In the genomic region with DNA sequence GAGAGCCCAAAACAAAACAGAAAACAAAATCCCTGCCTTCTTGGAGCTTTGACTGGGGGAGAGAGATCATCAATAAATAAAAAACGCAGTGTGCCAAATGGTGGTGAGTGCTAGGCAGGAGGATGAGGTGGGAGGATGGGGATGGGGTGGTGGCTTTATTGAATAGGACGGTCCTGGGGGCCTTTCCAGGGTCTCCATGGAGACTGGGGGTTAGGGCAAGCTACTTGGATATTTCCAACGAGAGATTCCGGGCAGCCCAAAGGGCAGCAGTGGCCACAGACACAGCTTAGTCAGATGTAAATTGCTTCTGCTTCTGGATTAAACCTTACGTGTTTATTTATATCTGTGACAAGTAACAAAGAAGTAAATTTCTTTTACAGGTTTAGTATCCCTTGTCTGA, we compare ENCODE assay signal across 26 cellular contexts.
"Had no signal": no experiment of that assay in that cellular context is flagged by ENCODE, and none has a peak within 500 bp of the region (broad histone marks: within the 10 kb centered on the region; RNA-seq: fewer than 3 reads in every experiment).

No MANE protein-coding gene starts in this region.

- H3K27me3 Mint-ChIP-seq: activated CD4-positive, alpha-beta T cell treated with anti-CD3 and anti-CD28 coated beads, Interleukin-2, amount 10 ng/mL, durations not matched to agents 24 days and 14 days; activated naive CD8-positive, alpha-beta T cell treated with anti-CD3 and anti-CD28 coated beads, Interleukin-2, amount 10 ng/mL, durations not matched to agents 7 days and 5 days had no signal

- H3K4me1 Mint-ChIP-seq: activated CD4-positive, alpha-beta T cell treated with anti-CD3 and anti-CD28 coated beads, Interleukin-2, amount 10 ng/mL, durations not matched to agents 24 days and 14 days; activated naive CD4-positive, alpha-beta T cell treated with anti-CD3 and anti-CD28 coated beads, Interleukin-2, amount 50 U/mL, for 24 hours; activated naive CD8-positive, alpha-beta T cell treated with anti-CD3 and anti-CD28 coated beads, Interleukin-2, amount 10 ng/mL, durations not matched to agents 7 days and 5 days had no signal

- H3K4me1 ChIP-seq: ascending aorta, breast epithelium had no signal

- H3K36me3 ChIP-seq: ascending aorta, breast epithelium, SJCRH30 had no signal

- H3K27me3 ChIP-seq: ascending aorta, breast epithelium, SJCRH30 had no signal

- H3K9me3 Mint-ChIP-seq: activated CD4-positive, alpha-beta T cell treated with anti-CD3 and anti-CD28 coated beads, Interleukin-2, amount 10 ng/mL, durations not matched to agents 24 days and 14 days; activated CD8-positive, alpha-beta T cell treated with anti-CD3 and anti-CD28 coated beads for 36 hours; activated naive CD8-positive, alpha-beta T cell treated with anti-CD3 and anti-CD28 coated beads, Interleukin-2, amount 10 ng/mL, durations not matched to agents 7 days and 5 days; activated T-helper 2 cell treated with anti-CD3 and anti-CD28 coated beads, Interferon-gamma antibody, Interleukin-2, Interleukin-4, amounts not matched to agents 10 μg/mL and 5 μg/mL and 100 μg/mL, durations not matched to agents 14 hours and 24 hours and 36 hours had no signal

- H3K27ac Mint-ChIP-seq: activated CD4-positive, alpha-beta T cell treated with anti-CD3 and anti-CD28 coated beads, Interleukin-2, amount 10 ng/mL, durations not matched to agents 24 days and 14 days; activated CD8-positive, alpha-beta T cell treated with anti-CD3 and anti-CD28 coated beads for 36 hours; activated naive CD4-positive, alpha-beta T cell treated with anti-CD3 and anti-CD28 coated beads, Interleukin-2, amount 50 U/mL, for 24 hours; activated naive CD8-positive, alpha-beta T cell treated with anti-CD3 and anti-CD28 coated beads, Interleukin-2, amount 10 ng/mL, durations not matched to agents 7 days and 5 days; activated T-cell treated with anti-CD3 and anti-CD28 coated beads, Interleukin-2, amount 50 U/mL, for 24 hours; activated T-helper 2 cell treated with anti-CD3 and anti-CD28 coated beads, Interferon-gamma antibody, Interleukin-2, Interleukin-4, amounts not matched to agents 10 μg/mL and 5 μg/mL and 100 μg/mL, durations not matched to agents 14 hours and 24 hours and 36 hours had no signal

- H3K27ac ChIP-seq: ascending aorta, breast epithelium, SJCRH30, SK-N-MC had no signal

- DNase-seq: activated CD4-positive, alpha-beta T cell treated with anti-CD3 and anti-CD28 coated beads, Interleukin-2, amount 10 ng/mL, durations not matched to agents 24 days and 14 days; activated CD4-positive, alpha-beta T cell treated with anti-CD3 and anti-CD28 coated beads, Interleukin-2, amount 50 U/mL, for 4 hours; activated CD8-positive, alpha-beta T cell treated with anti-CD3 and anti-CD28 coated beads for 36 hours; activated gamma-delta T cell; activated naive CD4-positive, alpha-beta T cell treated with Interleukin-2 at 50 U/mL for 16 hours; activated naive CD8-positive, alpha-beta T cell treated with anti-CD3 and anti-CD28 coated beads, Interleukin-2, amount 10 ng/mL, durations not matched to agents 7 days and 5 days; activated T-cell treated with anti-CD3 and anti-CD28 coated beads, Interleukin-2, amount 50 U/mL, for 24 hours; Karpas-422; KBM-7; NCI-H1105; NCI-H1417 treated with DMSO at 0.1 percent for 48 hours; NCI-H187 treated with DMSO at 0.1 percent for 48 hours; NCI-H2081; NCI-H226; NCI-H446 treated with DMSO at 0.1 percent for 48 hours; NCI-H524; NCI-H69; SHP77; SJCRH30; T1000 had no signal

- ATAC-seq: activated CD8-positive, alpha-beta T cell treated with anti-CD3 and anti-CD28 coated beads for 36 hours; Panc1 had no signal

- H3K4me3 ChIP-seq: ascending aorta, breast epithelium, SJCRH30, SK-N-MC had no signal

- H3K9me3 ChIP-seq: ascending aorta, breast epithelium, SJCRH30 had no signal

- H3K36me3 Mint-ChIP-seq: activated naive CD4-positive, alpha-beta T cell treated with anti-CD3 and anti-CD28 coated beads, Interleukin-2, amount 50 U/mL, for 24 hours; activated naive CD8-positive, alpha-beta T cell treated with anti-CD3 and anti-CD28 coated beads, Interleukin-2, amount 10 ng/mL, durations not matched to agents 7 days and 5 days had no signal

- H3K4me3 Mint-ChIP-seq: activated CD4-positive, alpha-beta T cell treated with anti-CD3 and anti-CD28 coated beads, Interleukin-2, amount 10 ng/mL, durations not matched to agents 24 days and 14 days; activated CD8-positive, alpha-beta T cell treated with anti-CD3 and anti-CD28 coated beads for 36 hours; activated naive CD4-positive, alpha-beta T cell treated with anti-CD3 and anti-CD28 coated beads, Interleukin-2, amount 50 U/mL, for 24 hours; activated naive CD8-positive, alpha-beta T cell treated with anti-CD3 and anti-CD28 coated beads, Interleukin-2, amount 10 ng/mL, durations not matched to agents 7 days and 5 days; activated T-cell treated with anti-CD3 and anti-CD28 coated beads, Interleukin-2, amount 50 U/mL, for 24 hours had no signal
